ENCODE assay signal across 1 cellular context in genomic region chr10:124084693-124085092, GRCh38.
TF ChIP-seq lines count a peak whose summit lies in the region.

No MANE protein-coding gene starts in this region.

TF ChIP-seq in H1, 55 proteins besides CTCF, POLR2A, EP300 and RAD21:
- TF ChIP-seq GTF2F1 (IDR thresholded peaks at IDR 0.05; ENCODE audit: borderline replicate concordance, low read depth, low read length) (no peak), POLR2AphosphoS5 (IDR thresholded peaks at IDR 0.05; ENCODE audit: low read depth, low read length) (no peak), NANOG (IDR thresholded peaks at IDR 0.05; ENCODE audit: insufficient read depth, low read depth, low read length, poor library complexity, severe bottlenecking) (no peak), FOSL1 (IDR thresholded peaks at IDR 0.05; ENCODE audit: insufficient read depth, low read depth, low read length) (no peak), HDAC6 (IDR thresholded peaks at IDR 0.05; ENCODE audit: low read depth, low read length) (no peak), GABPA (IDR thresholded peaks at IDR 0.05; ENCODE audit: borderline replicate concordance, insufficient read depth, low read length) (no peak), SP4 (IDR thresholded peaks at IDR 0.05; ENCODE audit: low read length) (no peak)
